In genomic region chr6:137165375-137166246, GRCh38 we compare ENCODE assay signal across 8 cellular contexts. TPM values are rescaled to one million over a fixed set of nuclear protein-coding genes. Genes with fewer than 3 reads are reported as not detected.
A peak's percentile ranks its signal among the peaks of the same experiment; 100 is the strongest.
DNase-seq lines count a peak whose midpoint lies in the region; ATAC-seq lines count a peak whose summit lies in the region.

No MANE protein-coding gene starts in this region.

- in situ Hi-C loops in SK-MEL-5 (cut with HindIII; ENCODE audit: low pct_unique_long_range_greater_than_20kb, low sequenced_read_pairs) = no loop called here

- H3K4me3 Mint-ChIP-seq in effector memory CD8-positive, alpha-beta T cell = peak overlapping the region; percentile 29 to 51

- peaks cover 0 to 5% of the 10 kb centered on the region in 2 donors for H3K9me3 Mint-ChIP-seq in effector memory CD8-positive, alpha-beta T cell

- peak overlapping the region in 1 of 2 donors; percentile 66 for H3K27ac Mint-ChIP-seq in effector memory CD8-positive, alpha-beta T cell

- no peaks in the 10 kb centered on the region for H3K36me3 Mint-ChIP-seq in effector memory CD8-positive, alpha-beta T cell (ENCODE audit: insufficient read depth)

- H3K4me1 Mint-ChIP-seq in effector memory CD8-positive, alpha-beta T cell (ENCODE audit: low read depth in 2 of 2) = peaks cover 25 to 32% of the 10 kb centered on the region in 2 donors

- ATAC-seq in GM18870 (IDR thresholded peaks at IDR 0.05; ENCODE audit: unreplicated experiment) (peak; percentile 64), HG03103 (IDR thresholded peaks at IDR 0.05; ENCODE audit: low read depth, unreplicated experiment) (peak; percentile 49)
- peak; percentile 93 for ATAC-seq in effector memory CD8-positive, alpha-beta T cell (replicated peaks)

- DNase-seq in COLO668 (lab: John Stamatoyannopoulos, UW; ENCODE audit: unreplicated experiment) (peak; percentile 46), SK-MEL-5 (ENCODE audit: low read depth, low spot score) (peak; percentile 74), NCI-H2081 (lab: John Stamatoyannopoulos, UW) (no peak), AG08395 (ENCODE audit: low spot score) (no peak), retina (no peak)
- DNase-seq in effector memory CD8-positive, alpha-beta T cell = peak; percentile 26 to 49 (median 48)

- no peaks in the 10 kb centered on the region for H3K27me3 Mint-ChIP-seq in effector memory CD8-positive, alpha-beta T cell

RNA-seq across cellular contexts. Expression of gene IL22RA2, which starts 7.8 kb away (rescaled TPM):
- not detected in 2 replicates for total RNA-seq in SK-MEL-5 (2014; rRNA removed; shearing (Covaris generic))
- not detected in 2 replicates for polyA plus RNA-seq in SK-MEL-5 (2015; cell fraction: cytosol; rRNA removed)
- not detected in 2 replicates for polyA plus RNA-seq in SK-MEL-5 (2015; cell fraction: nucleus; rRNA removed)

RNA-seq across cellular contexts. Expression of gene IFNGR1, which starts 53.6 kb away (rescaled TPM):
- total RNA-seq in SK-MEL-5 (2014; rRNA removed; shearing (Covaris generic)) = 40.5 and 42.9 TPM in 2 replicates
- polyA plus RNA-seq in SK-MEL-5 (2015; cell fraction: cytosol; rRNA removed) = 20.1 and 23.4 TPM in 2 replicates
- polyA plus RNA-seq in SK-MEL-5 (2015; cell fraction: nucleus; rRNA removed) = 23.6 and 23.7 TPM in 2 replicates

Comparison
In these comparisons a context has a peak if more than half of its experiments do, and no peak if none do; other contexts are left out.
1. DNase-seq: peak in COLO668 (single experiment), SK-MEL-5 (single experiment) and effector memory CD8-positive, alpha-beta T cell (3 of 3); none in NCI-H2081 (0 of 2), AG08395 (single experiment) and retina (single experiment).
2. Peak in every context shown above with its lines, with median percentiles within 50 percentile points of each other: ATAC-seq.